In the genomic region with DNA sequence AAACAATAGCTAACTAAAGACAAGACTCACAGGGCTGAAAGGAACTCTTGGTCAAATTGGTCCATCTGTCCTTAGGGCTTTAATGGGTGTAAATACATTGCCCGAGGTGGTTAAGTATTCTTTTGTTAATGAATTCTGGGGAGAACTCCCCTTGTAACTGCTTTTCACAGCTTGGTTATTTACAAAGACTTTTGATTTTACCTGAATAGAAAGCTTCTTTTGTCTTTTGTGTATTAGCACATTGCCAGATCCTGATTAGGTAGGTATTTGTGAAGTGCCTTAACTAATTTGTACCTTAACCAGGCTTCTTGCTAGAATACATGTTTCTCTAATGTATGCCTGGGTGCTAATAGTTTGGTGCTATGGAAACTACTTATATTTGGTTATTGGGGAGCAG, we compare ENCODE assay signal across 8 cellular contexts. TPM values are rescaled to one million over a fixed set of nuclear protein-coding genes. Genes with fewer than 3 reads are reported as not detected.
A peak's percentile ranks its signal among the peaks of the same experiment; 100 is the strongest.
DNase-seq lines count a peak whose midpoint lies in the region; ATAC-seq and TF ChIP-seq lines count a peak whose summit lies in the region.

No MANE protein-coding gene starts in this region.

- CTCF ChIA-PET in activated CD4-positive, alpha-beta T cell treated with anti-CD3 and anti-CD28 coated beads, Interleukin-2, amount 10 ng/mL, durations not matched to agents 7 days and 5 days (lab: Charles Lee) = interaction anchor here (0.6 to 13.9 kb wide), 10 partner anchors 10 to 1436 kb away, joined by 3 to 246 read pairs (median 4); a partner anchor contains a TSS

- H3K4me1 Mint-ChIP-seq in activated CD4-positive, alpha-beta T cell treated with anti-CD3 and anti-CD28 coated beads, Interleukin-2, amount 10 ng/mL, durations not matched to agents 7 days and 5 days = peaks cover 84% of the 10 kb centered on the region
- H3K4me1 Mint-ChIP-seq in activated naive CD8-positive, alpha-beta T cell (ENCODE audit: low read depth) = peaks cover 83% of the 10 kb centered on the region

- TF ChIP-seq CTCF in left lung (IDR thresholded peaks at IDR 0.05) = no peak

- intact Hi-C loops in left lung (cut with DNase I) = no loop called here

- no peaks in the 10 kb centered on the region for H3K9me3 ChIP-seq in left lung

- no peaks in the 10 kb centered on the region for H3K27me3 ChIP-seq in left lung

- no peak for DNase-seq in activated CD4-positive, alpha-beta T cell treated with anti-CD3 and anti-CD28 coated beads, Interleukin-2, amount 10 ng/mL, durations not matched to agents 7 days and 5 days
- DNase-seq in activated CD4-positive, alpha-beta T cell treated with anti-CD3 and anti-CD28 coated beads, Interleukin-2, amount 50 U/mL, for 4 hours = no peak
- DNase-seq in left lung = no peak
- DNase-seq in superior temporal gyrus (ENCODE audit: extremely low spot score) = peak; percentile 24
- no peak for DNase-seq in GDM1 (lab: John Stamatoyannopoulos, UW)

- no peaks in the 10 kb centered on the region for H3K27me3 Mint-ChIP-seq in activated CD4-positive, alpha-beta T cell treated with anti-CD3 and anti-CD28 coated beads, Interleukin-2, amount 10 ng/mL, durations not matched to agents 7 days and 5 days
- H3K27me3 Mint-ChIP-seq in activated naive CD8-positive, alpha-beta T cell = no peaks in the 10 kb centered on the region

- H3K27ac Mint-ChIP-seq in activated CD4-positive, alpha-beta T cell treated with anti-CD3 and anti-CD28 coated beads, Interleukin-2, amount 10 ng/mL, durations not matched to agents 7 days and 5 days = peak overlapping the region; percentile 93
- H3K27ac Mint-ChIP-seq in activated naive CD8-positive, alpha-beta T cell = peak overlapping the region; percentile 99

- peaks cover 73 to 100% of the 10 kb centered on the region in 2 donors for H3K4me1 ChIP-seq in left lung

- H3K4me3 Mint-ChIP-seq in activated CD4-positive, alpha-beta T cell treated with anti-CD3 and anti-CD28 coated beads, Interleukin-2, amount 10 ng/mL, durations not matched to agents 7 days and 5 days = peak overlapping the region; percentile 86
- peak overlapping the region; percentile 89 for H3K4me3 Mint-ChIP-seq in activated naive CD8-positive, alpha-beta T cell

- peaks cover 0 to 6% of the 10 kb centered on the region in 2 donors for H3K36me3 ChIP-seq in left lung

- POLR2A ChIA-PET in activated CD4-positive, alpha-beta T cell treated with anti-CD3 and anti-CD28 coated beads, Interleukin-2, amount 10 ng/mL, durations not matched to agents 7 days and 5 days (lab: Charles Lee) = interaction anchor here (0.6 to 1.2 kb wide), 2 partner anchors 15 to 262 kb away, joined by 3 to 6 read pairs; no protein-coding TSS in a partner anchor

- H3K9me3 Mint-ChIP-seq in activated CD4-positive, alpha-beta T cell treated with anti-CD3 and anti-CD28 coated beads, Interleukin-2, amount 10 ng/mL, durations not matched to agents 7 days and 5 days = peaks cover 3% of the 10 kb centered on the region
- no peaks in the 10 kb centered on the region for H3K9me3 Mint-ChIP-seq in activated naive CD8-positive, alpha-beta T cell (ENCODE audit: low read depth)

- H3K27ac ChIP-seq in left lung = peak overlapping the region; percentile 82 to 90

- H3K36me3 Mint-ChIP-seq in activated CD4-positive, alpha-beta T cell treated with anti-CD3 and anti-CD28 coated beads, Interleukin-2, amount 10 ng/mL, durations not matched to agents 7 days and 5 days (ENCODE audit: low read depth) = peaks cover 73% of the 10 kb centered on the region
- peaks cover 15% of the 10 kb centered on the region for H3K36me3 Mint-ChIP-seq in activated naive CD8-positive, alpha-beta T cell

- H3K4me3 ChIP-seq in left lung = no peak overlapping the region

- ATAC-seq in left lung (no peak), HG02588 (IDR thresholded peaks at IDR 0.05; ENCODE audit: unreplicated experiment) (no peak), GM21515 (IDR thresholded peaks at IDR 0.05; ENCODE audit: unreplicated experiment) (no peak)

RNA-seq across cellular contexts. Expression of a gene that starts 14.0 kb away (rescaled TPM):
- 100 to 1,000 TPM; 129 to 148 TPM for total RNA-seq in activated CD4-positive, alpha-beta T cell treated with anti-CD3 and anti-CD28 coated beads, Interleukin-2, amount 10 ng/mL, durations not matched to agents 7 days and 5 days
- 100 to 1,000 TPM; 128 to 135 TPM for total RNA-seq in left lung
